Comparison of ENCODE assay signal across 1 cellular context in the genomic region with DNA sequence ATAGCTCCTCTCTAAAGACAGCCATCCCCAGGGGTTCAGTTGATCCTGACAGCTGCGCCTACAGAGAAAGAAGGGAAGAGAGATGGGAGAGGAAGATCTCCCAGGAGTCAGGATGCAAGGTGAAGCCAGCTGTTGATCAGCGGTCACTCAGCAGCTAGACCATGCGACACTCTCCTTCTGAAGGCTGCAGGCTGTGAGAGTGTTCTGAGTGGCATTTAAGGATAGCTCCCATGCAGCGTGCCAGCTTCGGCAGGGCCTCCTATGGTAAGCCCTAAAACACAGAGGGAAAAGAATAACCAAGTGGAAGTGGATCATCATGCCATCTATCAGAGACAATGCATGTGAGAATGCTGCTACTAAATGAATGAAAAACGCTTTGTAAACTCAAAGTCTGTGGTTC.
TF ChIP-seq lines count a peak whose summit lies in the region.

No MANE protein-coding gene starts in this region.

TF ChIP-seq in IMR-90, 13 proteins besides CTCF, POLR2A, EP300 and RAD21 (continued from another document):
- TF ChIP-seq SMC3 (IDR thresholded peaks at IDR 0.05; ENCODE audit: low read depth, low read length) = no peak
- no peak for TF ChIP-seq RFX5 (IDR thresholded peaks at IDR 0.05; ENCODE audit: low read depth, low read length)
- TF ChIP-seq BHLHE40 (IDR thresholded peaks at IDR 0.05; ENCODE audit: low read depth, low read length) = no peak
- no peak for TF ChIP-seq MXI1 (IDR thresholded peaks at IDR 0.05; ENCODE audit: borderline replicate concordance, low read depth, low read length)
- TF ChIP-seq, protein P1, sequence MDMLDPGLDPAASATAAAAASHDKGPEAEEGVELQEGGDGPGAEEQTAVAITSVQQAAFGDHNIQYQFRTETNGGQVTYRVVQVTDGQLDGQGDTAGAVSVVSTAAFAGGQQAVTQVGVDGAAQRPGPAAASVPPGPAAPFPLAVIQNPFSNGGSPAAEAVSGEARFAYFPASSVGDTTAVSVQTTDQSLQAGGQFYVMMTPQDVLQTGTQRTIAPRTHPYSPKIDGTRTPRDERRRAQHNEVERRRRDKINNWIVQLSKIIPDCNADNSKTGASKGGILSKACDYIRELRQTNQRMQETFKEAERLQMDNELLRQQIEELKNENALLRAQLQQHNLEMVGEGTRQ (IDR thresholded peaks at IDR 0.05; ENCODE audit: low read depth, low read length) = no peak
- TF ChIP-seq CHD1 (IDR thresholded peaks at IDR 0.05; ENCODE audit: low read depth, low read length) = no peak
- TF ChIP-seq, protein P2, sequence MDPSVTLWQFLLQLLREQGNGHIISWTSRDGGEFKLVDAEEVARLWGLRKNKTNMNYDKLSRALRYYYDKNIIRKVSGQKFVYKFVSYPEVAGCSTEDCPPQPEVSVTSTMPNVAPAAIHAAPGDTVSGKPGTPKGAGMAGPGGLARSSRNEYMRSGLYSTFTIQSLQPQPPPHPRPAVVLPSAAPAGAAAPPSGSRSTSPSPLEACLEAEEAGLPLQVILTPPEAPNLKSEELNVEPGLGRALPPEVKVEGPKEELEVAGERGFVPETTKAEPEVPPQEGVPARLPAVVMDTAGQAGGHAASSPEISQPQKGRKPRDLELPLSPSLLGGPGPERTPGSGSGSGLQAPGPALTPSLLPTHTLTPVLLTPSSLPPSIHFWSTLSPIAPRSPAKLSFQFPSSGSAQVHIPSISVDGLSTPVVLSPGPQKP (IDR thresholded peaks at IDR 0.05; ENCODE audit: borderline replicate concordance, low read depth, low read length) = no peak
